Comparison of ENCODE assay signal across 20 cellular contexts in genomic region chr2:23465138-23465537, GRCh38.
DNase-seq lines count a peak whose midpoint lies in the region; ATAC-seq, FAIRE-seq and TF ChIP-seq lines count a peak whose summit lies in the region.
"Had no signal": no experiment of that assay in that cellular context is flagged by ENCODE, and none has a peak within 500 bp of the region (broad histone marks: within the 10 kb centered on the region; RNA-seq: fewer than 3 reads in every experiment).

No MANE protein-coding gene starts in this region.

- no peaks in the 10 kb centered on the region for H3K79me1 ChIP-seq in H9 (ENCODE audit: insufficient read depth, low read depth, low read length, poor library complexity, severe bottlenecking)
- peaks cover 16% of the 10 kb centered on the region for H3K79me1 ChIP-seq in mesenchymal stem cell (replicated peaks; ENCODE audit: low read length, poor library complexity, severe bottlenecking)

- DNase-seq in NCI-H1092 treated with DMSO at 0.1 percent for 48 hours (lab: John Stamatoyannopoulos, UW) (peak; percentile 13), NCI-H1092 (lab: John Stamatoyannopoulos, UW) (no peak), H9 (no peak), mesenchymal stem cell (no peak), spleen (peak; percentile 54), NOMO-1 treated with DMSO at 0.1 percent for 48 hours (lab: John Stamatoyannopoulos, UW; ENCODE audit: unreplicated experiment) (no peak), frontal cortex (ENCODE audit: low spot score in 2 of 2) (no peak)
- DNase-seq: AML-193; CD4-positive, alpha-beta T cell; DMS153; DMS79; GF-D8; GOT3; IMR-90 had no signal

- no peak overlapping the region for H4K8ac ChIP-seq in H9 (replicated peaks; ENCODE audit: insufficient read length, low read depth, low read length)
- no peak overlapping the region for H4K8ac ChIP-seq in mesenchymal stem cell (ENCODE audit: low read length)

- no peaks in the 10 kb centered on the region for H4K20me1 ChIP-seq in H9 (ENCODE audit: control insufficient read depth, insufficient read depth, insufficient read length)

- TF ChIP-seq CTCF in H9 (conservative IDR thresholded peaks at IDR 0.05) (no peak), spleen (IDR thresholded peaks at IDR 0.05 in 8 of 11, conservative IDR thresholded peaks at IDR 0.05 in 3 of 11) (no peak)

- H3K23ac ChIP-seq in H9 (ENCODE audit: insufficient read length, low read depth, low read length), result no peak overlapping the region
- no peak overlapping the region for H3K23ac ChIP-seq in mesenchymal stem cell (ENCODE audit: low read length in 2 of 2)

- H3K4me2 ChIP-seq in H9 (ENCODE audit: insufficient read depth, insufficient read length, low read length), result no peak overlapping the region
- no peak overlapping the region for H3K4me2 ChIP-seq in mesenchymal stem cell (ENCODE audit: low read length, poor library complexity, severe bottlenecking)
- H3K4me2 ChIP-seq: A549 had no signal

- H2AFZ ChIP-seq in H9 (ENCODE audit: low read length) (no peak overlapping the region), mesenchymal stem cell (ENCODE audit: low read depth, low read length) (no peak overlapping the region)

- H3K27ac Mint-ChIP-seq in H9, result peak overlapping the region in 1 of 3 experiments; percentile 54; a peak in 1 of 7 replicates
- H3K27ac Mint-ChIP-seq: CD4-positive, alpha-beta T cell had no signal

- H4K5ac ChIP-seq in H9 (ENCODE audit: insufficient read length, low read depth, low read length), result peak overlapping the region; percentile 25

- H3K4me1 ChIP-seq in H9 (ENCODE audit: insufficient read depth, low read length) (no peaks in the 10 kb centered on the region), mesenchymal stem cell (ENCODE audit: control insufficient read depth, insufficient read depth, low read depth, low read length) (peaks cover 2% of the 10 kb centered on the region), spleen (no peaks in the 10 kb centered on the region)
- H3K4me1 ChIP-seq: A549, HAP-1 had no signal

- no peak overlapping the region for H3K56ac ChIP-seq in H9 (ENCODE audit: insufficient read length, low read depth, low read length)

- no peaks in the 10 kb centered on the region for H3K36me3 Mint-ChIP-seq in H9 (ENCODE audit: insufficient read depth in 1 of 3, low read depth in 3 of 3)

- H2BK120ac ChIP-seq in H9 (ENCODE audit: low read depth, low read length, poor library complexity, severe bottlenecking) (no peak overlapping the region), mesenchymal stem cell (ENCODE audit: low read depth, low read length) (no peak overlapping the region)

- TF ChIP-seq POLR2A in spleen (IDR thresholded peaks at IDR 0.05), result no peak

- peaks cover 0 to 4% of the 10 kb centered on the region in 2 experiments for H3K36me3 ChIP-seq in mesenchymal stem cell (ENCODE audit: control insufficient read depth in 1 of 2, insufficient read depth in 2 of 2, low read depth in 1 of 2, low read length in 2 of 2)
- H3K36me3 ChIP-seq in spleen, result no peaks in the 10 kb centered on the region
- H3K36me3 ChIP-seq: HAP-1 had no signal

- H2BK12ac ChIP-seq in H9 (ENCODE audit: insufficient read length, low read depth, low read length) (no peak overlapping the region), mesenchymal stem cell (ENCODE audit: low read length in 2 of 2) (no peak overlapping the region)

- intact Hi-C loops in spleen (cut with DNase I; ENCODE audit: low total_unique reads), result no loop called here

- no peak overlapping the region for H2BK20ac ChIP-seq in H9 (ENCODE audit: low read depth, low read length, poor library complexity, severe bottlenecking)

- H3K27me3 Mint-ChIP-seq in H9 (ENCODE audit: low read depth), result peaks cover 15% of the 10 kb centered on the region

- H3K4ac ChIP-seq in H9 (ENCODE audit: low read depth, low read length) (no peak overlapping the region), mesenchymal stem cell (ENCODE audit: low read depth in 1 of 2, low read length in 2 of 2) (no peak overlapping the region)

- no peak overlapping the region for H2BK5ac ChIP-seq in H9 (ENCODE audit: insufficient read length, low read length)
- no peak overlapping the region for H2BK5ac ChIP-seq in mesenchymal stem cell (ENCODE audit: low read depth, low read length, poor library complexity, severe bottlenecking)

- no peak for FAIRE-seq in frontal cortex (lab: Jason Lieb, UNC)
- FAIRE-seq: A549, HTR-8/SVneo had no signal

- H2AK5ac ChIP-seq in H9 (ENCODE audit: insufficient read length, low read length) (no peak overlapping the region), mesenchymal stem cell (ENCODE audit: low read length, severe bottlenecking) (no peak overlapping the region)

- H3K4me3 Mint-ChIP-seq in H9, result no peak overlapping the region
- H3K4me3 Mint-ChIP-seq: CD4-positive, alpha-beta T cell had no signal

- no peaks in the 10 kb centered on the region for H3K9me3 Mint-ChIP-seq in H9
- H3K9me3 Mint-ChIP-seq: CD4-positive, alpha-beta T cell had no signal

- no peaks in the 10 kb centered on the region for H3K23me2 ChIP-seq in H9 (ENCODE audit: insufficient read length, low read depth, low read length, poor library complexity, severe bottlenecking)

- peaks cover 2 to 8% of the 10 kb centered on the region in 2 experiments for H3K4me1 Mint-ChIP-seq in H9

- H2BK15ac ChIP-seq in H9 (ENCODE audit: low read depth, low read length) (no peak overlapping the region), mesenchymal stem cell (ENCODE audit: low read depth, poor library complexity, severe bottlenecking) (no peak overlapping the region)

- H4K91ac ChIP-seq in H9 (ENCODE audit: insufficient read length, low read depth, low read length) (no peak overlapping the region), mesenchymal stem cell (ENCODE audit: low read length) (peak overlapping the region; percentile 54)

- no peaks in the 10 kb centered on the region for H3K79me2 ChIP-seq in H9 (ENCODE audit: insufficient read depth, low read length)

- H3K9ac ChIP-seq in H9 (ENCODE audit: extremely low read depth, insufficient read length, low read length) (no peak overlapping the region), mesenchymal stem cell (ENCODE audit: low read length) (no peak overlapping the region)

- ATAC-seq in HG03108 (IDR thresholded peaks at IDR 0.05; ENCODE audit: unreplicated experiment), result no peak
- ATAC-seq: A549 had no signal

- H3K4me3 ChIP-seq in mesenchymal stem cell (ENCODE audit: insufficient read depth in 1 of 2, low read depth in 1 of 2, low read length in 2 of 2) (no peak overlapping the region), spleen (no peak overlapping the region)
- H3K4me3 ChIP-seq: A549, HAP-1 had no signal

- H3K18ac ChIP-seq in H9 (ENCODE audit: insufficient read length, low read depth, low read length) (no peak overlapping the region), mesenchymal stem cell (ENCODE audit: low read depth in 1 of 2, low read length in 2 of 2) (no peak overlapping the region)

- H3K9me3 ChIP-seq in H9 (ENCODE audit: control insufficient read depth, low read depth, low read length) (no peaks in the 10 kb centered on the region), mesenchymal stem cell (ENCODE audit: control insufficient read depth, low read length) (no peaks in the 10 kb centered on the region), spleen (no peaks in the 10 kb centered on the region)
- H3K9me3 ChIP-seq: A549, HAP-1 had no signal

- WGBS in H9 (ENCODE audit: extremely low coverage, insufficient read length, low lambda C conversion rate), result no CpG with 5 or more reads among the region's 8 CpGs
- 78% methylated on average over 8 of the region's 8 CpGs for WGBS in mesenchymal stem cell
- WGBS in spleen, 5 donors, result 72 to 83% (median 77%) methylated on average over 8 of the region's 8 CpGs

- H3K27ac ChIP-seq in H9 (ENCODE audit: insufficient read length, low read depth, low read length) (no peak overlapping the region), mesenchymal stem cell (ENCODE audit: low read length, poor library complexity, severe bottlenecking) (no peak overlapping the region), spleen (no peak overlapping the region)
- H3K27ac ChIP-seq: 22Rv1, A549, C4-2B had no signal

- no peak overlapping the region for H3T11ph ChIP-seq in H9 (ENCODE audit: low read length)

- H3K14ac ChIP-seq in H9 (ENCODE audit: insufficient read depth, low read length), result no peak overlapping the region; the same call in 1 of the 2 replicates
- no peak overlapping the region for H3K14ac ChIP-seq in mesenchymal stem cell (ENCODE audit: low read length in 2 of 2)

- H3K27me3 ChIP-seq in H9 (ENCODE audit: insufficient read depth, low read length) (no peaks in the 10 kb centered on the region), mesenchymal stem cell (ENCODE audit: control insufficient read depth in 1 of 2, insufficient read depth in 1 of 2, low read length in 2 of 2) (no peaks in the 10 kb centered on the region), spleen (replicated peaks in 1 of 7) (peaks cover 0 to 35% (median 0%) of the 10 kb centered on the region in 7 donors)

Comparison
In these comparisons a context has a peak if more than half of its experiments do, and no peak if none do; other contexts are left out.
1. DNase-seq: peak in NCI-H1092 treated with DMSO at 0.1 percent for 48 hours (single experiment) and spleen (single experiment); none in NCI-H1092 (single experiment), H9 (single experiment), mesenchymal stem cell (single experiment), NOMO-1 treated with DMSO at 0.1 percent for 48 hours (single experiment) and frontal cortex (0 of 2).